In the genomic region with DNA sequence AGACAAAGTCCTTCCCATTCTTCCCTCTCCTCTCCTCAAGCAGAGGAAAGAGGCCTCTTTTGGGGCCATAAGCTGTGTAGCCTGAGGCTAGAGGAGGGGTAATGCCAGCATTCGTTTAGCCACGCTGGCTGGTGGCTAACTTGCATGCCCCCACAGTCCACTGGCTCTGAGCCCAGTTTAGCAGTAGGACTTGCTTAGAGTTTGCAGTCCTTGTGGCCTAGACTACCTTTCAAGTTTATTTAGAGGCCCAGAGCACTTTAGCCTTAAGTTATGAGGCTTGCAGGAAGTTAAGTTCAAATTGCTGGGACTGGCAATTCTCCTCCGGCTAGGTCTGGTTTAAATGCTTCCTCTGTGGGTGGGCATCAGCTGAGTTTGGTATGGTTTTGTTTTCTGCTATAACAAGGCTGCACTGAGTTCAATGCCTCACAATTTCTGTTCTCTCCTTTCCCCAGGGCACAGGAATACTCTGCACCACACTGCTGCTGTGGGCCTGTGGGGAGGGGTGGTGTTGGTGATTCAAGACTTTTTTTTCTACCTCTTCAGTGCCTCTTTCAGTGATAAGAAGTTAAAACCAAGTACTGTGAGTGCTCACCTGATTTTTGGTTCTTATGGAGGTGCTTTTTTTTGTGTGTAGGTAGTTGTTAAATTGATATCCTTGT, we compare ENCODE assay signal across 2 cellular contexts.
TF ChIP-seq lines count a peak whose summit lies in the region.

No MANE protein-coding gene starts in this region.

TF ChIP-seq in GM23338, 12 proteins besides CTCF, POLR2A, EP300 and RAD21 (continued from another document):
- TF ChIP-seq ETS1 (IDR thresholded peaks at IDR 0.05) (no peak), ZNF462 (CRISPR knock-in tag; IDR thresholded peaks at IDR 0.05) (no peak), ZNF114 (CRISPR knock-in tag; IDR thresholded peaks at IDR 0.05) (no peak), STAT1 (IDR thresholded peaks at IDR 0.05; ENCODE audit: unreplicated experiment) (no peak), NANOG (IDR thresholded peaks at IDR 0.05; ENCODE audit: borderline replicate concordance) (no peak)

TF ChIP-seq in WTC11, 78 proteins besides CTCF, POLR2A, EP300 and RAD21 (continued from another document):
- TF ChIP-seq JUN (CRISPR knock-in tag; IDR thresholded peaks at IDR 0.05) (no peak), ZNF121 (CRISPR knock-in tag; IDR thresholded peaks at IDR 0.05) (no peak), NR3C1 (CRISPR knock-in tag; conservative IDR thresholded peaks at IDR 0.05; ENCODE audit: low read depth) (no peak), OVOL2 (CRISPR knock-in tag; IDR thresholded peaks at IDR 0.05; ENCODE audit: borderline replicate concordance) (no peak), ZNF396 (CRISPR knock-in tag; IDR thresholded peaks at IDR 0.05; ENCODE audit: borderline replicate concordance) (no peak), IRF2 (CRISPR knock-in tag; IDR thresholded peaks at IDR 0.05; ENCODE audit: borderline replicate concordance, low read depth) (no peak), CREB1 (CRISPR knock-in tag; IDR thresholded peaks at IDR 0.05) (no peak)
- TF ChIP-seq, protein P1, sequence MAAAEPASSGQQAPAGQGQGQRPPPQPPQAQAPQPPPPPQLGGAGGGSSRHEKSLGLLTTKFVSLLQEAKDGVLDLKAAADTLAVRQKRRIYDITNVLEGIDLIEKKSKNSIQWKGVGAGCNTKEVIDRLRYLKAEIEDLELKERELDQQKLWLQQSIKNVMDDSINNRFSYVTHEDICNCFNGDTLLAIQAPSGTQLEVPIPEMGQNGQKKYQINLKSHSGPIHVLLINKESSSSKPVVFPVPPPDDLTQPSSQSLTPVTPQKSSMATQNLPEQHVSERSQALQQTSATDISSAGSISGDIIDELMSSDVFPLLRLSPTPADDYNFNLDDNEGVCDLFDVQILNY (CRISPR knock-in tag; IDR thresholded peaks at IDR 0.05): no peak
- TF ChIP-seq, protein P2, sequence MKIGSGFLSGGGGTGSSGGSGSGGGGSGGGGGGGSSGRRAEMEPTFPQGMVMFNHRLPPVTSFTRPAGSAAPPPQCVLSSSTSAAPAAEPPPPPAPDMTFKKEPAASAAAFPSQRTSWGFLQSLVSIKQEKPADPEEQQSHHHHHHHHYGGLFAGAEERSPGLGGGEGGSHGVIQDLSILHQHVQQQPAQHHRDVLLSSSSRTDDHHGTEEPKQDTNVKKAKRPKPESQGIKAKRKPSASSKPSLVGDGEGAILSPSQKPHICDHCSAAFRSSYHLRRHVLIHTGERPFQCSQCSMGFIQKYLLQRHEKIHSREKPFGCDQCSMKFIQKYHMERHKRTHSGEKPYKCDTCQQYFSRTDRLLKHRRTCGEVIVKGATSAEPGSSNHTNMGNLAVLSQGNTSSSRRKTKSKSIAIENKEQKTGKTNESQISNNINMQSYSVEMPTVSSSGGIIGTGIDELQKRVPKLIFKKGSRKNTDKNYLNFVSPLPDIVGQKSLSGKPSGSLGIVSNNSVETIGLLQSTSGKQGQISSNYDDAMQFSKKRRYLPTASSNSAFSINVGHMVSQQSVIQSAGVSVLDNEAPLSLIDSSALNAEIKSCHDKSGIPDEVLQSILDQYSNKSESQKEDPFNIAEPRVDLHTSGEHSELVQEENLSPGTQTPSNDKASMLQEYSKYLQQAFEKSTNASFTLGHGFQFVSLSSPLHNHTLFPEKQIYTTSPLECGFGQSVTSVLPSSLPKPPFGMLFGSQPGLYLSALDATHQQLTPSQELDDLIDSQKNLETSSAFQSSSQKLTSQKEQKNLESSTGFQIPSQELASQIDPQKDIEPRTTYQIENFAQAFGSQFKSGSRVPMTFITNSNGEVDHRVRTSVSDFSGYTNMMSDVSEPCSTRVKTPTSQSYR (CRISPR knock-in tag; IDR thresholded peaks at IDR 0.05): no peak
